ENCODE assay signal across 8 cellular contexts in genomic region chr11:1573077-1573846, GRCh38. TPM values are rescaled to one million over a fixed set of nuclear protein-coding genes. Genes with fewer than 3 reads are reported as not detected.
A peak's percentile ranks its signal among the peaks of the same experiment; 100 is the strongest.
DNase-seq lines count a peak whose midpoint lies in the region; ATAC-seq, FAIRE-seq and TF ChIP-seq lines count a peak whose summit lies in the region.

No MANE protein-coding gene starts in this region.

- no peak for TF ChIP-seq POLR2A in GM12892 (IDR thresholded peaks at IDR 0.05; ENCODE audit: low read depth, low read length)

- peaks cover 6% of the 10 kb centered on the region for H3K4me1 Mint-ChIP-seq in activated CD8-positive, alpha-beta memory T cell treated with anti-CD3 and anti-CD28 coated beads, Interleukin-2, amount 10 ng/mL, durations not matched to agents 7 days and 5 days
- H3K4me1 Mint-ChIP-seq in activated T-helper 1 cell treated with anti-CD3 and anti-CD28 coated beads, Interleukin-12 subunit alpha, Interleukin-12 subunit beta, Interleukin-2, Interleukin-4 antibody, amounts not matched to agents 30 ng/mL and 10 ng/mL and 1 ng/mL, durations not matched to agents 14 hours and 24 hours and 36 hours (ENCODE audit: low read depth), result no peaks in the 10 kb centered on the region

- no peak for FAIRE-seq in GM12892 (lab: Jason Lieb, UNC)

- no peak overlapping the region for H3K27ac Mint-ChIP-seq in activated CD8-positive, alpha-beta memory T cell treated with anti-CD3 and anti-CD28 coated beads, Interleukin-2, amount 10 ng/mL, durations not matched to agents 7 days and 5 days
- H3K27ac Mint-ChIP-seq in activated T-helper 1 cell treated with anti-CD3 and anti-CD28 coated beads, Interleukin-12 subunit alpha, Interleukin-12 subunit beta, Interleukin-2, Interleukin-4 antibody, amounts not matched to agents 30 ng/mL and 10 ng/mL and 1 ng/mL, durations not matched to agents 14 hours and 24 hours and 36 hours, result peak overlapping the region; percentile 12

- peak; percentile 72 for DNase-seq in activated CD8-positive, alpha-beta memory T cell treated with anti-CD3 and anti-CD28 coated beads for 24 hours
- no peak for DNase-seq in activated CD8-positive, alpha-beta memory T cell treated with anti-CD3 and anti-CD28 coated beads, Interleukin-2, amount 10 ng/mL, durations not matched to agents 7 days and 5 days
- DNase-seq in activated T-helper 1 cell treated with anti-CD3 and anti-CD28 coated beads, Interleukin-12 subunit alpha, Interleukin-12 subunit beta, Interleukin-2, Interleukin-4 antibody, amounts not matched to agents 30 ng/mL and 10 ng/mL and 1 ng/mL, durations not matched to agents 14 hours and 24 hours and 36 hours (ENCODE audit: low spot score), result no peak
- DNase-seq in islet precursor cell, result peak; percentile 60
- peak in 4 of 6 experiments; percentile 36 to 62 (median 46) for DNase-seq in stimulated activated naive CD4-positive, alpha-beta T cell (lab: John Stamatoyannopoulos, UW)
- DNase-seq in GM12892 (ENCODE audit: insufficient read length), result no peak

- no peaks in the 10 kb centered on the region for H3K36me3 Mint-ChIP-seq in activated CD8-positive, alpha-beta memory T cell treated with anti-CD3 and anti-CD28 coated beads, Interleukin-2, amount 10 ng/mL, durations not matched to agents 7 days and 5 days
- H3K36me3 Mint-ChIP-seq in activated T-helper 1 cell treated with anti-CD3 and anti-CD28 coated beads, Interleukin-12 subunit alpha, Interleukin-12 subunit beta, Interleukin-2, Interleukin-4 antibody, amounts not matched to agents 30 ng/mL and 10 ng/mL and 1 ng/mL, durations not matched to agents 14 hours and 24 hours and 36 hours (ENCODE audit: low read depth), result no peaks in the 10 kb centered on the region

- H3K9me3 Mint-ChIP-seq in activated CD8-positive, alpha-beta memory T cell treated with anti-CD3 and anti-CD28 coated beads, Interleukin-2, amount 10 ng/mL, durations not matched to agents 7 days and 5 days (ENCODE audit: low read depth), result no peaks in the 10 kb centered on the region
- peaks cover 2% of the 10 kb centered on the region for H3K9me3 Mint-ChIP-seq in activated T-helper 1 cell treated with anti-CD3 and anti-CD28 coated beads, Interleukin-12 subunit alpha, Interleukin-12 subunit beta, Interleukin-2, Interleukin-4 antibody, amounts not matched to agents 30 ng/mL and 10 ng/mL and 1 ng/mL, durations not matched to agents 14 hours and 24 hours and 36 hours

- CTCF ChIA-PET in activated CD8-positive, alpha-beta memory T cell treated with anti-CD3 and anti-CD28 coated beads, Interleukin-2, amount 10 ng/mL, durations not matched to agents 7 days and 5 days (lab: Charles Lee), result interaction anchor here (0.6 to 4.6 kb wide), 13 partner anchors 9 to 726 kb away, joined by 3 to 64 read pairs (median 11); no protein-coding TSS in a partner anchor

- H3K4me3 Mint-ChIP-seq in activated CD8-positive, alpha-beta memory T cell treated with anti-CD3 and anti-CD28 coated beads, Interleukin-2, amount 10 ng/mL, durations not matched to agents 7 days and 5 days, result no peak overlapping the region
- peak overlapping the region; percentile 51 for H3K4me3 Mint-ChIP-seq in activated T-helper 1 cell treated with anti-CD3 and anti-CD28 coated beads, Interleukin-12 subunit alpha, Interleukin-12 subunit beta, Interleukin-2, Interleukin-4 antibody, amounts not matched to agents 30 ng/mL and 10 ng/mL and 1 ng/mL, durations not matched to agents 14 hours and 24 hours and 36 hours

- ATAC-seq in activated CD8-positive, alpha-beta memory T cell treated with anti-CD3 and anti-CD28 coated beads, Interleukin-2, amount 10 ng/mL, durations not matched to agents 7 days and 5 days, result no peak
- ATAC-seq in HG03565 (IDR thresholded peaks at IDR 0.05; ENCODE audit: unreplicated experiment) (no peak), HG03280 (IDR thresholded peaks at IDR 0.05; ENCODE audit: unreplicated experiment) (no peak)

- intact Hi-C loops in activated T-helper 1 cell treated with anti-CD3 and anti-CD28 coated beads, Interleukin-12 subunit alpha, Interleukin-12 subunit beta, Interleukin-2, Interleukin-4 antibody, amounts not matched to agents 30 ng/mL and 10 ng/mL and 1 ng/mL, durations not matched to agents 14 hours and 24 hours and 36 hours (cut with micrococcal nuclease), result loop anchor here (5.0 to 10.0 kb wide), 5 partner anchors 186 to 1802 kb away; partner anchors contain the start of genes BRSK2, CHID1, TOLLIP and ZNF195

- peaks cover 27% of the 10 kb centered on the region for H3K27me3 Mint-ChIP-seq in activated CD8-positive, alpha-beta memory T cell treated with anti-CD3 and anti-CD28 coated beads, Interleukin-2, amount 10 ng/mL, durations not matched to agents 7 days and 5 days
- peaks cover 28% of the 10 kb centered on the region for H3K27me3 Mint-ChIP-seq in activated T-helper 1 cell treated with anti-CD3 and anti-CD28 coated beads, Interleukin-12 subunit alpha, Interleukin-12 subunit beta, Interleukin-2, Interleukin-4 antibody, amounts not matched to agents 30 ng/mL and 10 ng/mL and 1 ng/mL, durations not matched to agents 14 hours and 24 hours and 36 hours (ENCODE audit: insufficient read depth)

RNA-seq across cellular contexts. Expression of gene DUSP8, which starts 1.2 kb away (rescaled TPM):
- 1 to 10 TPM in 1 of 2 experiments, under 1 TPM in 1; 0.50 to 1.1 TPM for total RNA-seq in activated CD8-positive, alpha-beta memory T cell treated with anti-CD3 and anti-CD28 coated beads, Interleukin-2, amount 10 ng/mL, durations not matched to agents 7 days and 5 days
- total RNA-seq in activated T-helper 1 cell treated with anti-CD3 and anti-CD28 coated beads, Interleukin-12 subunit alpha, Interleukin-12 subunit beta, Interleukin-2, Interleukin-4 antibody, amounts not matched to agents 30 ng/mL and 10 ng/mL and 1 ng/mL, durations not matched to agents 14 hours and 24 hours and 36 hours, result 2.3 and 2.4 TPM in 2 replicates
- polyA plus RNA-seq in GM12892 (2012; ENCODE audit: missing spikeins), result 0.17 TPM

RNA-seq across cellular contexts. Expression of gene KRTAP5-1, which starts 11.8 kb away (rescaled TPM):
- total RNA-seq in activated CD8-positive, alpha-beta memory T cell treated with anti-CD3 and anti-CD28 coated beads, Interleukin-2, amount 10 ng/mL, durations not matched to agents 7 days and 5 days, result not detected
- not detected in 2 replicates for total RNA-seq in activated T-helper 1 cell treated with anti-CD3 and anti-CD28 coated beads, Interleukin-12 subunit alpha, Interleukin-12 subunit beta, Interleukin-2, Interleukin-4 antibody, amounts not matched to agents 30 ng/mL and 10 ng/mL and 1 ng/mL, durations not matched to agents 14 hours and 24 hours and 36 hours
- not detected for polyA plus RNA-seq in GM12892 (2012; ENCODE audit: missing spikeins)

RNA-seq across cellular contexts. Expression of gene KRTAP5-2, which starts 24.8 kb away (rescaled TPM):
- not detected for total RNA-seq in activated CD8-positive, alpha-beta memory T cell treated with anti-CD3 and anti-CD28 coated beads, Interleukin-2, amount 10 ng/mL, durations not matched to agents 7 days and 5 days
- not detected in 2 replicates for total RNA-seq in activated T-helper 1 cell treated with anti-CD3 and anti-CD28 coated beads, Interleukin-12 subunit alpha, Interleukin-12 subunit beta, Interleukin-2, Interleukin-4 antibody, amounts not matched to agents 30 ng/mL and 10 ng/mL and 1 ng/mL, durations not matched to agents 14 hours and 24 hours and 36 hours
- polyA plus RNA-seq in GM12892 (2012; ENCODE audit: missing spikeins), result not detected

RNA-seq across cellular contexts. Expression of gene KRTAP5-3, which starts 35.0 kb away (rescaled TPM):
- total RNA-seq in activated CD8-positive, alpha-beta memory T cell treated with anti-CD3 and anti-CD28 coated beads, Interleukin-2, amount 10 ng/mL, durations not matched to agents 7 days and 5 days, result not detected
- total RNA-seq in activated T-helper 1 cell treated with anti-CD3 and anti-CD28 coated beads, Interleukin-12 subunit alpha, Interleukin-12 subunit beta, Interleukin-2, Interleukin-4 antibody, amounts not matched to agents 30 ng/mL and 10 ng/mL and 1 ng/mL, durations not matched to agents 14 hours and 24 hours and 36 hours, result not detected in 2 replicates
- not detected for polyA plus RNA-seq in GM12892 (2012; ENCODE audit: missing spikeins)

RNA-seq across cellular contexts. Expression of gene KRTAP5-4, which starts 48.7 kb away (rescaled TPM):
- not detected for total RNA-seq in activated CD8-positive, alpha-beta memory T cell treated with anti-CD3 and anti-CD28 coated beads, Interleukin-2, amount 10 ng/mL, durations not matched to agents 7 days and 5 days
- total RNA-seq in activated T-helper 1 cell treated with anti-CD3 and anti-CD28 coated beads, Interleukin-12 subunit alpha, Interleukin-12 subunit beta, Interleukin-2, Interleukin-4 antibody, amounts not matched to agents 30 ng/mL and 10 ng/mL and 1 ng/mL, durations not matched to agents 14 hours and 24 hours and 36 hours, result not detected in 2 replicates
- not detected for polyA plus RNA-seq in GM12892 (2012; ENCODE audit: missing spikeins)

Comparison
In these comparisons a context has a peak if more than half of its experiments do, and no peak if none do; other contexts are left out.
1. DNase-seq: peak in activated CD8-positive, alpha-beta memory T cell treated with anti-CD3 and anti-CD28 coated beads for 24 hours (single experiment), islet precursor cell (single experiment) and stimulated activated naive CD4-positive, alpha-beta T cell (4 of 6); none in activated CD8-positive, alpha-beta memory T cell treated with anti-CD3 and anti-CD28 coated beads, Interleukin-2, amount 10 ng/mL, durations not matched to agents 7 days and 5 days (single experiment), activated T-helper 1 cell treated with anti-CD3 and anti-CD28 coated beads, Interleukin-12 subunit alpha, Interleukin-12 subunit beta, Interleukin-2, Interleukin-4 antibody, amounts not matched to agents 30 ng/mL and 10 ng/mL and 1 ng/mL, durations not matched to agents 14 hours and 24 hours and 36 hours (single experiment) and GM12892 (single experiment).